In genomic region chr12:106987846-106988245, GRCh38 we compare ENCODE assay signal across 9 cellular contexts. TPM values are rescaled to one million over a fixed set of nuclear protein-coding genes. Genes with fewer than 3 reads are reported as not detected.
DNase-seq lines count a peak whose midpoint lies in the region; ATAC-seq and TF ChIP-seq lines count a peak whose summit lies in the region.
"Had no signal": no experiment of that assay in that cellular context is flagged by ENCODE, and none has a peak within 500 bp of the region (broad histone marks: within the 10 kb centered on the region; RNA-seq: fewer than 3 reads in every experiment).

No MANE protein-coding gene starts in this region.

- peaks cover 15% of the 10 kb centered on the region for H3K79me2 ChIP-seq in osteoblast (ENCODE audit: insufficient read depth, low read length)

- in situ Hi-C loops in brain microvascular endothelial cell (cut with HindIII; ENCODE audit: low pct_ligation_motif_present, low sequenced_read_pairs): no loop called here

- H3K36me3 ChIP-seq in endocrine pancreas (ENCODE audit: control insufficient read depth, insufficient read depth, low read length) (no peaks in the 10 kb centered on the region), osteoblast (ENCODE audit: insufficient read depth, low read length) (no peaks in the 10 kb centered on the region), brain microvascular endothelial cell (replicated peaks) (no peaks in the 10 kb centered on the region)

- peak; percentile 87 for DNase-seq in DMS53 (lab: John Stamatoyannopoulos, UW)
- peak; percentile 15 for DNase-seq in LNCaP clone FGC (ENCODE audit: low read depth)
- DNase-seq in osteoblast (ENCODE audit: insufficient read length, low spot score, missing footprints): no peak
- no peak for DNase-seq in NCI-H1048 (lab: John Stamatoyannopoulos, UW)
- DNase-seq in brain microvascular endothelial cell: no peak
- DNase-seq: retina had no signal

- no peak overlapping the region for H3K9ac ChIP-seq in endocrine pancreas (ENCODE audit: control insufficient read depth, insufficient read depth, low read length)

- H3K4me1 ChIP-seq in endocrine pancreas (ENCODE audit: control insufficient read depth, insufficient read depth, low read length) (no peaks in the 10 kb centered on the region), osteoblast (ENCODE audit: insufficient read depth, low read length) (peaks cover 28% of the 10 kb centered on the region)

- TF ChIP-seq CTCF in LNCaP clone FGC (IDR thresholded peaks at IDR 0.05; ENCODE audit: control insufficient read depth, extremely low read depth, insufficient read depth) (no peak), osteoblast (IDR thresholded peaks at IDR 0.05; ENCODE audit: extremely low read depth, low read depth, low read length) (no peak), brain microvascular endothelial cell (IDR thresholded peaks at IDR 0.05; ENCODE audit: low read depth, low read length, missing control alignments) (no peak)

- H3K4me3 ChIP-seq in LNCaP clone FGC (ENCODE audit: low read depth, low read length): no peak overlapping the region
- peak overlapping the region; percentile 56 for H3K4me3 ChIP-seq in endocrine pancreas (ENCODE audit: control insufficient read depth, insufficient read depth, low read length)
- H3K4me3 ChIP-seq in osteoblast (ENCODE audit: insufficient read depth, low read length): peak overlapping the region; percentile 82
- H3K4me3 ChIP-seq in brain microvascular endothelial cell (ENCODE audit: low read depth, low read length): no peak overlapping the region

- H3K4me2 ChIP-seq in osteoblast (ENCODE audit: insufficient read depth, low read length): peak overlapping the region; percentile 91

- no peak overlapping the region for H2AFZ ChIP-seq in osteoblast (ENCODE audit: low read length)

- peak overlapping the region; percentile 84 for H3K27ac ChIP-seq in osteoblast (ENCODE audit: low read depth, low read length)
- H3K27ac ChIP-seq in brain microvascular endothelial cell: no peak overlapping the region

- no peaks in the 10 kb centered on the region for H4K20me1 ChIP-seq in osteoblast (ENCODE audit: insufficient read depth, low read length)

- ATAC-seq in GM19467 (IDR thresholded peaks at IDR 0.05; ENCODE audit: unreplicated experiment) (no peak), HG03196 (IDR thresholded peaks at IDR 0.05; ENCODE audit: unreplicated experiment) (no peak)

- no peaks in the 10 kb centered on the region for H3K9me3 ChIP-seq in endocrine pancreas (ENCODE audit: control insufficient read depth, low read length)
- no peaks in the 10 kb centered on the region for H3K9me3 ChIP-seq in osteoblast (ENCODE audit: low read depth, low read length)

- H3K27me3 ChIP-seq in endocrine pancreas (ENCODE audit: control insufficient read depth, insufficient read depth, low read length) (no peaks in the 10 kb centered on the region), osteoblast (ENCODE audit: insufficient read depth, low read length) (no peaks in the 10 kb centered on the region), brain microvascular endothelial cell (replicated peaks) (no peaks in the 10 kb centered on the region)

RNA-seq across cellular contexts. Expression of gene MTERF2, which starts 0.9 kb away (rescaled TPM):
- 3.6 and 3.8 TPM in 2 replicates for total RNA-seq in osteoblast

RNA-seq across cellular contexts. Expression of gene TMEM263, which starts 32.1 kb away (rescaled TPM):
- total RNA-seq in osteoblast: 125 and 130 TPM in 2 replicates

Comparison
In these comparisons a context has a peak if more than half of its experiments do, and no peak if none do; other contexts are left out.
1. DNase-seq: peak in DMS53 (single experiment) and LNCaP clone FGC (single experiment); none in osteoblast (single experiment), NCI-H1048 (single experiment) and brain microvascular endothelial cell (single experiment).
2. H3K4me3 ChIP-seq: peak in endocrine pancreas (single experiment) and osteoblast (single experiment); none in LNCaP clone FGC (single experiment) and brain microvascular endothelial cell (single experiment).